Comparison of ENCODE assay signal across 2 cellular contexts in genomic region chr2:200156140-200156858, GRCh38.
TF ChIP-seq lines count a peak whose summit lies in the region.

No MANE protein-coding gene starts in this region.

TF ChIP-seq in SK-N-SH treated with all-trans-retinoic acid at 6 μM for 48 hours, 23 proteins besides CTCF, POLR2A, EP300 and RAD21 (continued from another document):
- TF ChIP-seq POU6F1 (CRISPR knock-in tag; IDR thresholded peaks at IDR 0.05; ENCODE audit: borderline replicate concordance, low read depth) = no peak
- no peak for TF ChIP-seq ZNF70 (CRISPR knock-in tag; IDR thresholded peaks at IDR 0.05)
- TF ChIP-seq RARB (CRISPR knock-in tag; IDR thresholded peaks at IDR 0.05) = no peak
- no peak for TF ChIP-seq PPARA (CRISPR knock-in tag; IDR thresholded peaks at IDR 0.05; ENCODE audit: borderline replicate concordance)
- TF ChIP-seq ESRRG (CRISPR knock-in tag; IDR thresholded peaks at IDR 0.05) = no peak
- no peak for TF ChIP-seq TSHZ2 (CRISPR knock-in tag; IDR thresholded peaks at IDR 0.05)
- no peak for TF ChIP-seq CSDC2 (CRISPR knock-in tag; IDR thresholded peaks at IDR 0.05)
- no peak for TF ChIP-seq ZNF8 (CRISPR knock-in tag; IDR thresholded peaks at IDR 0.05)
TF ChIP-seq in SK-N-SH treated with all-trans-retinoic acid at 6 μM for 48 hours: peak in this region for 0.

TF ChIP-seq in WTC11, 78 proteins besides CTCF, POLR2A, EP300 and RAD21 (continued from another document):
- TF ChIP-seq STAT6 (CRISPR knock-in tag; conservative IDR thresholded peaks at IDR 0.05; ENCODE audit: low read depth) (no peak), MYBL2 (CRISPR knock-in tag; IDR thresholded peaks at IDR 0.05) (no peak), TP53 (CRISPR knock-in tag; IDR thresholded peaks at IDR 0.05) (no peak), MLX (CRISPR knock-in tag; IDR thresholded peaks at IDR 0.05) (no peak), ZSCAN18 (CRISPR knock-in tag; IDR thresholded peaks at IDR 0.05) (no peak), PRDM15 (CRISPR knock-in tag; IDR thresholded peaks at IDR 0.05) (no peak), NR1H2 (CRISPR knock-in tag; IDR thresholded peaks at IDR 0.05) (no peak), PRRX2 (CRISPR knock-in tag; IDR thresholded peaks at IDR 0.05) (no peak), E2F1 (CRISPR knock-in tag; IDR thresholded peaks at IDR 0.05) (no peak), ZNF138 (CRISPR knock-in tag; conservative IDR thresholded peaks at IDR 0.05) (no peak), ELF4 (CRISPR knock-in tag; IDR thresholded peaks at IDR 0.05; ENCODE audit: low read depth) (no peak)
